Comparison of ENCODE assay signal across 10 cellular contexts in the genomic region with DNA sequence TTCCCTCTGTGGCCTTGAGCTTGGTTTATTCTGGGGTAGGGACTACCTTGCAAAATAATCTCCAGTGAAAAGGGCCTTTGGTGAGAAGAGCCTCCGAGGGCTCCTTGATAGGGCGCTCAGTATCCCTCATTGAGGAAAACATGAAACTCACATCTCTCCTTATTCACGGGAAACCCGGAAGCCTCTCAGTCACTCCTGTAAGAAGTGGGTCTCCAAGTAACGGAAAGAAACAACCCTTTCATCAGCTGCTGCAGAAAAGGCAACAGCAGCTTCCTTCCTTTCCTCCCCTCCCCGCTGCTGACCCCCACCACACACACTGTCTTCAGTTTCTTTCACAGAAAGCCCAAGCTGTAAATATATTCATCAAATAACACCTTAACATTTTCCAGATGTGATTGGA.
DNase-seq lines count a peak whose midpoint lies in the region; ATAC-seq and TF ChIP-seq lines count a peak whose summit lies in the region.
"Had no signal": no experiment of that assay in that cellular context is flagged by ENCODE, and none has a peak within 500 bp of the region (broad histone marks: within the 10 kb centered on the region; RNA-seq: fewer than 3 reads in every experiment).

No MANE protein-coding gene starts in this region.

- intact Hi-C loops in heart right ventricle (cut with DNase I), result loop anchor here in 3 of 10 donors (5.0 kb wide), 3 partner anchors 44 to 59 kb away; no protein-coding TSS in a partner anchor
- intact Hi-C loops in left cardiac atrium (cut with DNase I), result no loop called here
- intact Hi-C loops in breast epithelium (cut with DNase I; ENCODE audit: low total_unique reads), result no loop called here
- intact Hi-C loops in upper lobe of right lung (cut with DNase I), result no loop called here
- intact Hi-C loops in posterior cingulate gyrus (cut with DNase I), result no loop called here

- 23% methylated on average over 6 of the region's 6 CpGs for WGBS in heart right ventricle, 2 donors

- peak in 2 of 8 donors; percentile 1 to 7 for ATAC-seq in heart right ventricle
- ATAC-seq in left cardiac atrium, result no peak
- no peak for ATAC-seq in upper lobe of right lung

- H3K4me3 ChIP-seq in heart right ventricle, result peak overlapping the region; percentile 25 to 53 (median 42)
- H3K4me3 ChIP-seq in breast epithelium, result peak overlapping the region in 2 of 3 donors; percentile 24 to 26
- H3K4me3 ChIP-seq in mucosa of stomach (ENCODE audit: low read length), result no peak overlapping the region
- peak overlapping the region; percentile 28 for H3K4me3 ChIP-seq in upper lobe of right lung

- H3K4me1 ChIP-seq in heart right ventricle (peaks cover 20 to 100% (median 86%) of the 10 kb centered on the region in 9 donors), breast epithelium (no peaks in the 10 kb centered on the region), mucosa of stomach (ENCODE audit: control insufficient read depth, insufficient read depth, low read length) (peaks cover 18% of the 10 kb centered on the region), upper lobe of right lung (peaks cover 54% of the 10 kb centered on the region)

- H3K9ac ChIP-seq in mucosa of stomach (ENCODE audit: low read length), result peak overlapping the region; percentile 14

- TF ChIP-seq POLR2A in breast epithelium (IDR thresholded peaks at IDR 0.05), result no peak

- no peak for TF ChIP-seq CTCF in heart right ventricle (IDR thresholded peaks at IDR 0.05)
- no peak for TF ChIP-seq CTCF in breast epithelium (IDR thresholded peaks at IDR 0.05)
- no peak for TF ChIP-seq CTCF in upper lobe of right lung (IDR thresholded peaks at IDR 0.05)

- H3K9me3 ChIP-seq in heart right ventricle (no peaks in the 10 kb centered on the region), breast epithelium (no peaks in the 10 kb centered on the region), mucosa of stomach (ENCODE audit: control insufficient read depth, low read length) (no peaks in the 10 kb centered on the region), upper lobe of right lung (no peaks in the 10 kb centered on the region)

- peak overlapping the region; percentile 78 to 94 (median 87) for H3K27ac ChIP-seq in heart right ventricle
- peak overlapping the region; percentile 82 to 89 for H3K27ac ChIP-seq in breast epithelium
- H3K27ac ChIP-seq in upper lobe of right lung, result peak overlapping the region; percentile 74
- H3K27ac ChIP-seq: epithelial cell of prostate had no signal

- DNase-seq in heart right ventricle (no peak), left cardiac atrium (no peak), breast epithelium (ENCODE audit: low spot score in 2 of 2) (no peak), upper lobe of right lung (no peak), cerebellar nuclear complex (lab: John Stamatoyannopoulos, UW) (no peak), NCI-H510A treated with DMSO at 0.1 percent for 48 hours (lab: John Stamatoyannopoulos, UW) (no peak), posterior cingulate gyrus (no peak)
- DNase-seq: NCI-H1930 had no signal

- H3K27me3 ChIP-seq in heart right ventricle (no peaks in the 10 kb centered on the region), breast epithelium (no peaks in the 10 kb centered on the region), mucosa of stomach (ENCODE audit: control insufficient read depth, insufficient read depth, low read length) (no peaks in the 10 kb centered on the region), upper lobe of right lung (no peaks in the 10 kb centered on the region)

- no peaks in the 10 kb centered on the region for H3K36me3 ChIP-seq in heart right ventricle
- H3K36me3 ChIP-seq in breast epithelium, result no peaks in the 10 kb centered on the region
- H3K36me3 ChIP-seq in mucosa of stomach (ENCODE audit: control insufficient read depth, insufficient read depth, low read length), result no peaks in the 10 kb centered on the region
- no peaks in the 10 kb centered on the region for H3K36me3 ChIP-seq in upper lobe of right lung
